Comparison of ENCODE assay signal across 26 cellular contexts in the genomic region with DNA sequence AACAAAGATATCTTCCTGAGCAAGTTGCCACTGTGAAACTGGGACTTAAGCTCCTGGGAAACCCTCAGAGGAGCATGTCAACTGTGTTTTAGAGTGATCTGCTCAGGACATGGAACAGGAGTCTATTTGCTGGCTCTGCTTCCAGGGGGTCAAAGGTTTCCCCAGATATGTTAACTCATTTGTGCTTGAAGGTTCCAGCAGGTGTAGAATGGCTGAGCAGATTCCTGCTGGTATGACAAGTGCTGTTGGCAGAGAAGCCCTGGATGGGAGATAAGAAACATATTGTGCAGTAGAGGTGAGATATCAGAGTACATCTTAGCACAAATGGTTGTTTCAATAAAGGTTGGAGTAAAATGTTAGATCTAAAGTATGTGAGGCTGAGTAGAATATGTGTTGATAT.
"Had no signal": no experiment of that assay in that cellular context is flagged by ENCODE, and none has a peak within 500 bp of the region (broad histone marks: within the 10 kb centered on the region; RNA-seq: fewer than 3 reads in every experiment).

No MANE protein-coding gene starts in this region.

- H3K27me3 ChIP-seq: pancreas, spleen, suprapubic skin, tibial artery, upper lobe of right lung had no signal

- H3K4me1 ChIP-seq: left ventricle myocardium inferior, pancreas, prostate gland, spleen, suprapubic skin, tibial artery, upper lobe of right lung had no signal

- H3K27ac ChIP-seq: left ventricle myocardium inferior, pancreas, prostate gland, skin epidermis, spleen, suprapubic skin, thoracic aorta, tibial artery, upper lobe of right lung had no signal

- ATAC-seq: left colon; natural killer cell; right cardiac atrium; sciatic nerve; stimulated activated effector memory CD8-positive, alpha-beta T cell treated with anti-CD3 and anti-CD28 coated beads, Interleukin-12 subunit alpha, Interleukin-12 subunit beta, amount 100 ng/mL, for 72 hours; upper lobe of right lung had no signal

- H3K4me3 ChIP-seq: left ventricle myocardium inferior, lung, pancreas, prostate gland, skin epidermis, spleen, suprapubic skin, thoracic aorta, tibial artery, upper lobe of right lung had no signal

- H3K36me3 ChIP-seq: left ventricle myocardium inferior, pancreas, prostate gland, spleen, suprapubic skin, thoracic aorta, tibial artery, upper lobe of right lung had no signal

- H3K9me3 ChIP-seq: left ventricle myocardium inferior, pancreas, prostate gland, spleen, suprapubic skin, thoracic aorta, tibial artery, upper lobe of right lung had no signal

- DNase-seq: hypothalamus; immature natural killer cell; kidney; left colon; left ventricle myocardium inferior; mesendoderm; naive B cell; natural killer cell; nucleus accumbens; pancreas; posterior cingulate gyrus; retina; right cardiac atrium; spleen; stimulated activated CD4-positive, alpha-beta T cell treated with anti-CD3 and anti-CD28 coated beads, Interleukin-4, amount 100 ng/mL, for 24 hours; stimulated activated naive CD4-positive, alpha-beta T cell; tibial artery; trophoblast cell; upper lobe of right lung had no signal
